25 cellular contexts compared by ENCODE assay signal in the genomic region with DNA sequence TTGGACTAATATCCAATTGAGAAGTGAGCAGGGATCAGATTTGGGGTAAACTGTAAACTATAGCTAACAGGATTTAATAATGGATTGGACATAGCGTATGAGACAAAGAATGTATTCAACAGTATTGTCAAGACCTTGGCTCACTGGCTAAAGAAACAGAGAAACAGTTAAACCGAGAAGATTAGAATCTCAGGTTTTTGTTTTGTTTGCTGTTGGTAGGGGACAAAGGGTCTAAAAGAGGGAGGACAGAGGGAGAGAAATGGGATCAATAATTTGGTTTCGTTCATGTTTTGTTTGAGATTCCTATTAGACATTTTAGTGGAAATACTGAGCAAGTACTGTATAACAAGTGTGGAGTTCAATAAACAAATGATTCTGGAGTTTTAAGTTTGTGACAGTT. TPM values are rescaled to one million over a fixed set of nuclear protein-coding genes. Genes with fewer than 3 reads are reported as not detected.
DNase-seq lines count a peak whose midpoint lies in the region; ATAC-seq, FAIRE-seq and TF ChIP-seq lines count a peak whose summit lies in the region.
"Had no signal": no experiment of that assay in that cellular context is flagged by ENCODE, and none has a peak within 500 bp of the region (broad histone marks: within the 10 kb centered on the region; RNA-seq: fewer than 3 reads in every experiment).

No MANE protein-coding gene starts in this region.

- H3K4me3 ChIP-seq in GM12865 (ENCODE audit: low read depth, low read length) = peak overlapping the region; percentile 3; the same call in 1 of the 2 replicates
- no peak overlapping the region for H3K4me3 ChIP-seq in GM12878
- no peak overlapping the region for H3K4me3 ChIP-seq in HepG2 (replicated peaks in 1 of 3; ENCODE audit: insufficient read depth in 1 of 3, low read depth in 2 of 3, low read length in 3 of 3)
- no peak overlapping the region for H3K4me3 ChIP-seq in tibial nerve
- no peak overlapping the region for H3K4me3 ChIP-seq in adrenal gland
- H3K4me3 ChIP-seq: A549; BLaER1 treated with 17β-estradiol and CSF1 and Interleukin-3, amounts not matched to agents 10 nM and 100 nM; GM23248 had no signal

- H2AFZ ChIP-seq in GM12878 (ENCODE audit: control insufficient read depth, low read depth, low read length) = no peak overlapping the region
- peak overlapping the region; percentile 64 for H2AFZ ChIP-seq in HepG2 (ENCODE audit: low read length)
- H2AFZ ChIP-seq: GM23248 had no signal

- H3K27me3 ChIP-seq in GM12878 (replicated peaks in 1 of 2; ENCODE audit: control insufficient read depth in 2 of 2, insufficient read depth in 2 of 2, low read length in 1 of 2) (no peaks in the 10 kb centered on the region), HepG2 (ENCODE audit: control insufficient read depth in 1 of 2, insufficient read depth in 2 of 2, low read length in 2 of 2) (no peaks in the 10 kb centered on the region), tibial nerve (no peaks in the 10 kb centered on the region), adrenal gland (no peaks in the 10 kb centered on the region)
- H3K27me3 ChIP-seq: BE2C had no signal

- no peaks in the 10 kb centered on the region for H4K20me1 ChIP-seq in GM12878 (ENCODE audit: control insufficient read depth, insufficient read depth)
- H4K20me1 ChIP-seq in HepG2 (ENCODE audit: insufficient read depth, low read length) = no peaks in the 10 kb centered on the region
- H4K20me1 ChIP-seq: BLaER1 treated with 17β-estradiol and CSF1 and Interleukin-3, amounts not matched to agents 10 nM and 100 nM had no signal

- H3K79me2 ChIP-seq in GM12878 (ENCODE audit: control insufficient read depth, insufficient read depth, low read length) (no peaks in the 10 kb centered on the region), HepG2 (ENCODE audit: insufficient read depth, low read length) (no peaks in the 10 kb centered on the region)

- H3K4me1 Mint-ChIP-seq in progenitor cell of endocrine pancreas (ENCODE audit: low read depth) (peaks cover 7% of the 10 kb centered on the region), osteocyte (ENCODE audit: unreplicated experiment) (no peaks in the 10 kb centered on the region)
- H3K4me1 Mint-ChIP-seq: CD14-positive monocyte; CD8-positive, alpha-beta memory T cell; H9 had no signal

- FAIRE-seq in GM12878 (lab: Jason Lieb, UNC) (peak; percentile 83), HepG2 (lab: Jason Lieb, UNC) (peak; percentile 44)
- FAIRE-seq: A549, D721Med, H1 had no signal

- H3K9me3 Mint-ChIP-seq in progenitor cell of endocrine pancreas (ENCODE audit: low read depth) = peaks cover 24% of the 10 kb centered on the region
- H3K9me3 Mint-ChIP-seq in osteocyte (ENCODE audit: unreplicated experiment) = peaks cover 4% of the 10 kb centered on the region

- CTCF ChIA-PET in GM12878 (lab: Yijun Ruan, JAX) (interaction anchor here (0.7 to 2.6 kb wide), 7 partner anchors 13 to 90 kb away, joined by 3 to 8 read pairs (median 6); a partner anchor contains a TSS), HepG2 (lab: Yijun Ruan, JAX; ENCODE audit: low intra/inter-chr PET ratio, low total read pairs) (no interaction called here)

- H3K4me2 ChIP-seq in GM12878 (ENCODE audit: control insufficient read depth, insufficient read depth) (no peak overlapping the region), HepG2 (ENCODE audit: low read depth, low read length) (peak overlapping the region; percentile 33)
- H3K4me2 ChIP-seq: A549; BLaER1 treated with 17β-estradiol and CSF1 and Interleukin-3, amounts not matched to agents 10 nM and 100 nM had no signal

- BruUV-seq in GM12878 (replicated peaks; lab: Mats Ljungman, UMichigan) (no TSS peak), HepG2 (replicated peaks; lab: Mats Ljungman, UMichigan) (no TSS peak)

- TF ChIP-seq EP300 in GM12878 (IDR thresholded peaks at IDR 0.05; ENCODE audit: borderline replicate concordance in 1 of 2, control insufficient read depth in 1 of 2, low read depth in 2 of 2, low read length in 2 of 2) (no peak), HepG2 (IDR thresholded peaks at IDR 0.05; ENCODE audit: low read depth in 2 of 2, low read length in 2 of 2) (no peak), HepG2 (CRISPR knock-in tag; IDR thresholded peaks at IDR 0.05; ENCODE audit: borderline replicate concordance) (no peak), tibial nerve (IDR thresholded peaks at IDR 0.05) (no peak)

- RAD21 ChIA-PET in GM12878 (lab: Charles Lee; ENCODE audit: unreplicated experiment) = interaction anchor here (0.8 to 2.9 kb wide), 7 partner anchors 13 to 111 kb away, joined by 3 to 11 read pairs (median 4); no protein-coding TSS in a partner anchor

- SMC1A ChIA-PET in GM12878 (lab: Charles Lee; ENCODE audit: uncharacterized antibody, unreplicated experiment) = interaction anchor here (0.6 to 1.5 kb wide), 11 partner anchors 9 to 855 kb away, joined by 3 to 9 read pairs (median 4); a partner anchor contains a TSS

- H3K4me1 ChIP-seq in GM12878 (ENCODE audit: control insufficient read depth, insufficient read depth, low read length) (no peaks in the 10 kb centered on the region), HepG2 (ENCODE audit: insufficient read depth, low read length) (peaks cover 15% of the 10 kb centered on the region), tibial nerve (no peaks in the 10 kb centered on the region), adrenal gland (replicated peaks in 1 of 2) (no peaks in the 10 kb centered on the region)
- H3K4me1 ChIP-seq: BE2C; BLaER1 treated with 17β-estradiol and CSF1 and Interleukin-3, amounts not matched to agents 10 nM and 100 nM had no signal

- POLR2A ChIA-PET in GM12878 (lab: Charles Lee) = interaction anchor here (1.0 to 1.1 kb wide), 2 partner anchors 9 to 29 kb away, joined by 3 read pairs; a partner anchor contains a TSS
- POLR2A ChIA-PET in HepG2 (lab: Yijun Ruan, JAX) = no interaction called here

- H3K4me3 Mint-ChIP-seq in progenitor cell of endocrine pancreas (ENCODE audit: low read depth) = no peak overlapping the region
- no peak overlapping the region for H3K4me3 Mint-ChIP-seq in osteocyte (ENCODE audit: unreplicated experiment)
- H3K4me3 Mint-ChIP-seq: CD14-positive monocyte; CD4-positive, alpha-beta T cell; H9 had no signal

- in situ Hi-C loops in GM12878 (cut with MboI) = no loop called here
- in situ Hi-C loops in HepG2 (cut with HindIII; ENCODE audit: extremely low pct_ligation_motif_present, low pct_unique_long_range_greater_than_20kb) = no loop called here

- H3K36me3 ChIP-seq in GM12878 (ENCODE audit: control insufficient read depth in 2 of 2, insufficient read depth in 2 of 2, low read length in 1 of 2) (no peaks in the 10 kb centered on the region), HepG2 (replicated peaks in 1 of 2; ENCODE audit: control insufficient read depth in 1 of 2, insufficient read depth in 2 of 2, low read length in 2 of 2) (no peaks in the 10 kb centered on the region), tibial nerve (no peaks in the 10 kb centered on the region), adrenal gland (replicated peaks in 1 of 2) (no peaks in the 10 kb centered on the region)
- H3K36me3 ChIP-seq: BE2C; BLaER1 treated with 17β-estradiol and CSF1 and Interleukin-3, amounts not matched to agents 10 nM and 100 nM had no signal

- H3K27ac Mint-ChIP-seq in progenitor cell of endocrine pancreas = peak overlapping the region; percentile 88
- H3K27ac Mint-ChIP-seq in osteocyte (ENCODE audit: unreplicated experiment) = no peak overlapping the region
- H3K27ac Mint-ChIP-seq: CD14-positive monocyte; CD4-positive, alpha-beta T cell; CD8-positive, alpha-beta memory T cell; H9 had no signal

- intact Hi-C loops in GM12878 (cut with micrococcal nuclease; ENCODE audit: unreplicated experiment) (no loop called here), HepG2 (cut with micrococcal nuclease; ENCODE audit: unreplicated experiment) (no loop called here), adrenal gland (cut with DNase I) (no loop called here)

- TF ChIP-seq POLR2A in GM12878 (IDR thresholded peaks at IDR 0.05; ENCODE audit: low read depth, low read length) (no peak), HepG2 (IDR thresholded peaks at IDR 0.05; ENCODE audit: insufficient read depth in 1 of 2, low read depth in 2 of 2, low read length in 2 of 2) (no peak), tibial nerve (IDR thresholded peaks at IDR 0.05) (no peak), adrenal gland (IDR thresholded peaks at IDR 0.05) (no peak)

- no peak overlapping the region for H3K9ac ChIP-seq in GM12878 (ENCODE audit: control insufficient read depth, insufficient read depth, low read length)
- peak overlapping the region; percentile 11; the same call in 1 of the 2 replicates for H3K9ac ChIP-seq in HepG2 (ENCODE audit: insufficient read depth, low read depth, low read length)
- H3K9ac ChIP-seq: BLaER1 treated with 17β-estradiol and CSF1 and Interleukin-3, amounts not matched to agents 10 nM and 100 nM; GM23248 had no signal

- no peak overlapping the region for H3K27ac ChIP-seq in GM12878 (ENCODE audit: control insufficient read depth, insufficient read depth)
- H3K27ac ChIP-seq in HepG2 (ENCODE audit: extremely low read length, insufficient read depth, low read length) = peak overlapping the region; percentile 42
- H3K27ac ChIP-seq in tibial nerve = no peak overlapping the region
- no peak overlapping the region for H3K27ac ChIP-seq in adrenal gland
- H3K27ac ChIP-seq: A549; BLaER1 treated with 17β-estradiol and CSF1 and Interleukin-3, amounts not matched to agents 10 nM and 100 nM; GM23248 had no signal

- DNase-seq in GM12865 (ENCODE audit: low read depth) (no peak), GM12878 (ENCODE audit: low read depth, low spot score) (no peak), HepG2 (ENCODE audit: low spot score) (peak; percentile 30), progenitor cell of endocrine pancreas (ENCODE audit: low spot score, unreplicated experiment) (no peak), tibial nerve (ENCODE audit: low spot score in 2 of 2) (no peak), osteocyte (ENCODE audit: extremely low spot score, unreplicated experiment) (no peak), adrenal gland (no peak)
- DNase-seq: 8988T; ACHN; AML-193; BE2C; CD4-positive, alpha-beta T cell; CD8-positive, alpha-beta memory T cell; DMS 273 treated with DMSO at 0.1 percent for 48 hours; DMS79; EL; GDM1; GM23248; H9 had no signal

- no peaks in the 10 kb centered on the region for H3K27me3 Mint-ChIP-seq in progenitor cell of endocrine pancreas
- H3K27me3 Mint-ChIP-seq in osteocyte (ENCODE audit: unreplicated experiment) = no peaks in the 10 kb centered on the region
- H3K27me3 Mint-ChIP-seq: CD4-positive, alpha-beta T cell had no signal

- H3K36me3 Mint-ChIP-seq in progenitor cell of endocrine pancreas (ENCODE audit: insufficient read depth) (peaks cover 9% of the 10 kb centered on the region), osteocyte (ENCODE audit: unreplicated experiment) (no peaks in the 10 kb centered on the region)
- H3K36me3 Mint-ChIP-seq: CD14-positive monocyte; CD8-positive, alpha-beta memory T cell had no signal

- H3K9me3 ChIP-seq in GM12878 (replicated peaks; ENCODE audit: control insufficient read depth, insufficient read depth, low read length) (no peaks in the 10 kb centered on the region; the same call in 1 of the 3 replicates), HepG2 (ENCODE audit: low read length) (peaks cover 23% of the 10 kb centered on the region), tibial nerve (peaks cover 0 to 9% (median 0%) of the 10 kb centered on the region in 4 donors), adrenal gland (replicated peaks in 1 of 3) (no peaks in the 10 kb centered on the region)
- H3K9me3 ChIP-seq: BE2C had no signal

- ATAC-seq in GM12878 = peak; percentile 19
- peak; percentile 78 for ATAC-seq in HepG2
- ATAC-seq: A549, HCT116 had no signal

- no peak for TF ChIP-seq RAD21 in GM12878 (IDR thresholded peaks at IDR 0.05; ENCODE audit: insufficient read depth, low read depth, low read length)
- no peak for TF ChIP-seq RAD21 in HepG2 (CRISPR knock-in tag; IDR thresholded peaks at IDR 0.05)

- 24% methylated on average over 3 of the region's 3 CpGs for WGBS in GM12878 (ENCODE audit: insufficient coverage, insufficient replicate concordance, low lambda C conversion rate, missing lambda C conversion rate)
- WGBS in HepG2 (ENCODE audit: low lambda C conversion rate) = 16% methylated on average over 3 of the region's 3 CpGs
- 59 to 61% methylated on average over 3 of the region's 3 CpGs for WGBS in tibial nerve, 2 donors
- 89 to 96% (median 92%) methylated on average over 3 of the region's 3 CpGs for WGBS in adrenal gland, 4 donors

- no peak for TF ChIP-seq CTCF in GM12865 (IDR thresholded peaks at IDR 0.05; ENCODE audit: insufficient read depth, low read depth, low read length, missing control alignments)
- TF ChIP-seq CTCF in GM12878 (IDR thresholded peaks at IDR 0.05 in 2 of 3, conservative IDR thresholded peaks at IDR 0.05 in 1 of 3; ENCODE audit: control insufficient read depth in 2 of 3, extremely low read depth in 1 of 3, insufficient read depth in 1 of 3, low read depth in 3 of 3, low read length in 3 of 3) = no peak
- no peak for TF ChIP-seq CTCF in HepG2 (CRISPR knock-in tag; IDR thresholded peaks at IDR 0.05)
- no peak for TF ChIP-seq CTCF in progenitor cell of endocrine pancreas (IDR thresholded peaks at IDR 0.05; ENCODE audit: unreplicated experiment)
- no peak for TF ChIP-seq CTCF in tibial nerve (IDR thresholded peaks at IDR 0.05)
- no peak for TF ChIP-seq CTCF in osteocyte (IDR thresholded peaks at IDR 0.05)
- no peak for TF ChIP-seq CTCF in adrenal gland (IDR thresholded peaks at IDR 0.05)

RNA-seq across cellular contexts. Expression of a gene that starts 28.6 kb away (rescaled TPM):
- 11.7 and 14.1 TPM in 2 replicates for total RNA-seq in GM12878 (2013; cell fraction: nucleolus; rRNA removed)
- 9.3 and 11.1 TPM in 2 replicates for total RNA-seq in GM12878 (2014; rRNA removed)
- 8.0 and 8.6 TPM in 2 replicates for total RNA-seq in GM12878 (2014; rRNA removed; fragmentation: Illumina TruSeq; extraction: Trizol)
- 8.9 and 10.7 TPM in 2 replicates for total RNA-seq in GM12878 (2021)
- 0.18 TPM for polyA plus RNA-seq in GM12878 (2011; ENCODE audit: low read depth)
- polyA plus RNA-seq in GM12878 (2011; rRNA removed) = 22.8 and 32.2 TPM in 2 replicates
- 10.9 and 15.2 TPM in 2 replicates for polyA plus RNA-seq in GM12878 (2011; cell fraction: cytosol; rRNA removed)
- polyA plus RNA-seq in GM12878 (2011; cell fraction: nucleus; rRNA removed) = 29.3 and 40.5 TPM in 2 replicates
- polyA plus RNA-seq in GM12878 (2012) = 0.25 and 0.27 TPM in 2 replicates
- polyA plus RNA-seq in GM12878 (2014; fragmentation: Illumina TruSeq; extraction: Trizol) = 13.0 and 16.8 TPM in 2 replicates
- polyA plus RNA-seq in GM12878 (2014; fragmentation: Nextera tagmentation; extraction: Ambion mirVana) = 1 to 10 TPM; 3.4 to 3.9 TPM
- 5.5 and 8.2 TPM in 2 replicates for polyA plus RNA-seq in GM12878 (2014; rRNA removed)
- 1 to 10 TPM; 8.0 to 8.8 TPM for polyA plus RNA-seq in GM12878 (2016; fragmentation: Nextera tagmentation; extraction: Ambion mirVana)
- 23.0 and 31.7 TPM in 2 replicates for polyA minus RNA-seq in GM12878 (2011; rRNA and poly(A)+ RNA removed)
- polyA minus RNA-seq in GM12878 (2011; cell fraction: cytosol; rRNA and poly(A)+ RNA removed) = 3.7 and 5.6 TPM in 2 replicates
- 17.3 and 24.4 TPM in 2 replicates for polyA minus RNA-seq in GM12878 (2011; cell fraction: nucleus; rRNA and poly(A)+ RNA removed)
- 28.4 and 42.7 TPM in 2 replicates for total RNA-seq in HepG2 (2016; rRNA removed; fragmentation: Illumina TruSeq; extraction: Trizol)
- 4.8 and 5.9 TPM in 2 replicates for total RNA-seq in HepG2 (2016; cell fraction: cytosol; rRNA removed; fragmentation: Illumina TruSeq; extraction: Trizol; ENCODE audit: low read depth)
- 24.2 and 41.3 TPM in 2 replicates for total RNA-seq in HepG2 (2016; cell fraction: insoluble cytoplasmic fraction; rRNA removed; fragmentation: Illumina TruSeq; extraction: Trizol)
- 19.5 and 23.7 TPM in 2 replicates for total RNA-seq in HepG2 (2016; cell fraction: membrane; rRNA removed; fragmentation: Illumina TruSeq; extraction: Trizol)
- 63.1 and 68.0 TPM in 2 replicates for total RNA-seq in HepG2 (2016; cell fraction: nucleus; rRNA removed; fragmentation: Illumina TruSeq; extraction: Trizol)
- 39.2 and 51.6 TPM in 2 replicates for polyA plus RNA-seq in HepG2 (2011; rRNA removed)
- polyA plus RNA-seq in HepG2 (2011; cell fraction: cytosol; rRNA removed) = 33.7 and 47.9 TPM in 2 replicates
- 21.1 and 21.8 TPM in 2 replicates for polyA plus RNA-seq in HepG2 (2011; cell fraction: nucleus; rRNA removed)
- 38.6 and 44.4 TPM in 2 replicates for polyA plus RNA-seq in HepG2 (2012)
- polyA plus RNA-seq in HepG2 (2016; cell fraction: cytosol; fragmentation: Illumina TruSeq; extraction: Trizol; ENCODE audit: low read depth) = 5.2 and 5.3 TPM in 2 replicates
- polyA plus RNA-seq in HepG2 (2016; cell fraction: insoluble cytoplasmic fraction; fragmentation: Illumina TruSeq; extraction: Trizol; ENCODE audit: low read depth) = 44.8 and 48.8 TPM in 2 replicates
- 13.1 and 16.5 TPM in 2 replicates for polyA plus RNA-seq in HepG2 (2016; cell fraction: membrane; fragmentation: Illumina TruSeq; extraction: Trizol; ENCODE audit: low read depth)
- polyA plus RNA-seq in HepG2 (2016; cell fraction: nucleus; fragmentation: Illumina TruSeq; extraction: Trizol; ENCODE audit: insufficient read depth, low read depth) = 112 and 120 TPM in 2 replicates
- polyA minus RNA-seq in HepG2 (2011; rRNA and poly(A)+ RNA removed; ENCODE audit: low replicate concordance) = 8.7 and 69.0 TPM in 2 replicates
- 29.5 and 33.8 TPM in 2 replicates for polyA minus RNA-seq in HepG2 (2011; cell fraction: cytosol; rRNA and poly(A)+ RNA removed)
- 66.9 and 68.6 TPM in 2 replicates for polyA minus RNA-seq in HepG2 (2011; cell fraction: nucleus; rRNA and poly(A)+ RNA removed)
- 37.8 and 38.0 TPM in 2 replicates for total RNA-seq in progenitor cell of endocrine pancreas
- 100 to 1,000 TPM in 3 of 4 donors, 10 to 100 TPM in 1; 74.7 to 208 (median 133) TPM for total RNA-seq in tibial nerve
- total RNA-seq in osteocyte = 41.4 and 43.8 TPM in 2 replicates
- total RNA-seq in adrenal gland = 100 to 1,000 TPM in 1 of 8 donors, 10 to 100 TPM in 7; 15.6 to 155 (median 76.2) TPM
- 10 to 100 TPM; 28.2 to 53.4 (median 39.3) TPM for polyA plus RNA-seq in adrenal gland
- polyA plus RNA-seq: CD14-positive monocyte; CD8-positive, alpha-beta memory T cell had no signal
